39 cellular contexts compared by ENCODE assay signal in genomic region chr2:134884435-134884834, GRCh38. TPM values are rescaled to one million over a fixed set of nuclear protein-coding genes. Genes with fewer than 3 reads are reported as not detected.
"Had no signal": no experiment of that assay in that cellular context is flagged by ENCODE, and none has a peak within 500 bp of the region (broad histone marks: within the 10 kb centered on the region; RNA-seq: fewer than 3 reads in every experiment).

No MANE protein-coding gene starts in this region.

- ATAC-seq: activated naive CD4-positive, alpha-beta T cell treated with anti-CD3 and anti-CD28 coated beads, Interleukin-2, amount 50 U/mL, for 72 hours; activated naive CD8-positive, alpha-beta T cell treated with anti-CD3 and anti-CD28 coated beads, Interleukin-2, amount 50 U/mL, for 24 hours; activated T-cell treated with anti-CD3 and anti-CD28 coated beads, Interleukin-2, amount 50 U/mL, for 4 hours; activated T-cell treated with anti-CD3 and anti-CD28 coated beads, Interleukin-2, amount 50 U/mL, for 72 hours; activated T-helper 17 cell treated with anti-CD3 and anti-CD28 coated beads, Interleukin-2, amount 50 U/mL, for 72 hours had no signal

- H3K27me3 ChIP-seq: adrenal gland, ascending aorta, body of pancreas, brain microvascular endothelial cell, breast epithelium, cardiac muscle cell had no signal

- H3K4me1 ChIP-seq: adrenal gland, ascending aorta, breast epithelium had no signal

- FAIRE-seq: astrocyte, bronchial epithelial cell had no signal

- H3K9me3 ChIP-seq: adrenal gland, ascending aorta, body of pancreas had no signal

- H3K4me3 ChIP-seq: adrenal gland, ascending aorta, body of pancreas, breast epithelium, cardiac muscle cell had no signal

- H3K27ac ChIP-seq: adrenal gland, ascending aorta, brain microvascular endothelial cell, breast epithelium, cardiac muscle cell had no signal

- DNase-seq: activated effector memory CD4-positive, alpha-beta T cell treated with anti-CD3 and anti-CD28 coated beads, Interleukin-2, amount 50 U/mL, for 16 hours; activated effector memory CD4-positive, alpha-beta T cell treated with Interleukin-2 at 50 U/mL for 16 hours; activated gamma-delta T cell; activated gamma-delta T cell treated with Interleukin-2 at 50 U/mL for 16 hours; activated naive CD4-positive, alpha-beta T cell; activated naive CD4-positive, alpha-beta T cell treated with anti-CD3 and anti-CD28 coated beads for 36 hours; activated naive CD4-positive, alpha-beta T cell treated with anti-CD3 and anti-CD28 coated beads, Interleukin-2, amount 10 ng/mL, durations not matched to agents 7 days and 5 days; activated naive CD4-positive, alpha-beta T cell treated with anti-CD3 and anti-CD28 coated beads, Interleukin-2, amount 50 U/mL, for 16 hours; activated naive CD4-positive, alpha-beta T cell treated with Interleukin-2 at 50 U/mL for 16 hours; activated naive CD8-positive, alpha-beta T cell treated with anti-CD3 and anti-CD28 coated beads for 36 hours; activated naive CD8-positive, alpha-beta T cell treated with anti-CD3 and anti-CD28 coated beads, Interleukin-2, amount 10 ng/mL, durations not matched to agents 7 days and 5 days; activated naive CD8-positive, alpha-beta T cell treated with anti-CD3 and anti-CD28 coated beads, Interleukin-2, amount 50 U/mL, for 24 hours; activated T-cell treated with anti-CD3 and anti-CD28 coated beads, Interleukin-2, amount 50 U/mL, for 1 hour; activated T-cell treated with anti-CD3 and anti-CD28 coated beads, Interleukin-2, amount 50 U/mL, for 24 hours; activated T-cell treated with anti-CD3 and anti-CD28 coated beads, Interleukin-2, amount 50 U/mL, for 4 hours; activated T-cell treated with anti-CD3 and anti-CD28 coated beads, Interleukin-2, amount 50 U/mL, for 48 hours; activated T-cell treated with anti-CD3 and anti-CD28 coated beads, Interleukin-2, amount 50 U/mL, for 72 hours; adrenal gland; amniotic stem cell; amygdala; anterior cingulate cortex; aorta; body of pancreas; brain microvascular endothelial cell; caudate nucleus; central memory CD4-positive, alpha-beta T cell; cerebellar nuclear complex had no signal

- H3K36me3 ChIP-seq: adrenal gland, ascending aorta, brain microvascular endothelial cell, breast epithelium, cardiac muscle cell had no signal

RNA-seq across cellular contexts. Expression of gene ACMSD, which starts 46.0 kb away (rescaled TPM):
- total RNA-seq: activated naive CD4-positive, alpha-beta T cell treated with anti-CD3 and anti-CD28 coated beads for 36 hours; activated naive CD4-positive, alpha-beta T cell treated with anti-CD3 and anti-CD28 coated beads, Interleukin-2, amount 50 U/mL, for 72 hours; activated naive CD8-positive, alpha-beta T cell treated with anti-CD3 and anti-CD28 coated beads for 36 hours; activated naive CD8-positive, alpha-beta T cell treated with anti-CD3 and anti-CD28 coated beads, Interleukin-2, amount 10 ng/mL, durations not matched to agents 7 days and 5 days; activated T-cell treated with anti-CD3 and anti-CD28 coated beads, Interleukin-2, amount 50 U/mL, for 4 hours; activated T-cell treated with anti-CD3 and anti-CD28 coated beads, Interleukin-2, amount 50 U/mL, for 72 hours; activated T-helper 1 cell treated with anti-CD3 and anti-CD28 coated beads, Interleukin-12 subunit alpha, Interleukin-12 subunit beta, Interleukin-2, Interleukin-4 antibody, amounts not matched to agents 30 ng/mL and 10 ng/mL and 1 ng/mL, durations not matched to agents 14 hours and 24 hours and 36 hours; activated T-helper 17 cell treated with anti-CD3 and anti-CD28 coated beads, Interleukin-2, amount 50 U/mL, for 72 hours; activated T-helper 2 cell treated with anti-CD3 and anti-CD28 coated beads, Interferon-gamma antibody, Interleukin-2, Interleukin-4, amounts not matched to agents 10 μg/mL and 5 μg/mL and 100 μg/mL, durations not matched to agents 14 hours and 24 hours and 36 hours; aorta; ascending aorta; astrocyte; bronchial epithelial cell; cardiac muscle cell; cardiac septum; cerebellum; chondrocyte had no signal
- polyA plus RNA-seq: aorta had no signal
